13 cellular contexts compared by ENCODE assay signal in the genomic region with DNA sequence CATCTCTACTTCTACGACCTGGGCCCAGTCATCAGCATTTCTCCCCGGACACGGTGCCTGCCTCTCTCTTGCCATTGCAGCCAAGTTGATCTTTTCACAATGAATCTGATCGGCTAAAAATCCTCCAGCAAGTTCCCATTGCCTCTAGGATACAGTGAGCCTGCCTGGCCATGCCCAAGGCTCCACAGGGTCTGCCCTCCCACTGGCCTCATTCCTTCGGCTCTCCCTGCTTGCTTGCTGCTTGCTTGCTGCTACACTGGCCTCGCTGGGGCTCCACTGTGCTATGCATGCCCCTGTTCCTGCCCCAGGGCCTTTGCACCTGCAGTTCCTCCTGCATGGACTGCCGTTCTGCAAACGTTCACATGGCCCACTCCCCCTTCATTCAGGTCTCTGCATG. TPM values are rescaled to one million over a fixed set of nuclear protein-coding genes. Genes with fewer than 3 reads are reported as not detected.
DNase-seq lines count a peak whose midpoint lies in the region; ATAC-seq, FAIRE-seq and TF ChIP-seq lines count a peak whose summit lies in the region.
"Had no signal": no experiment of that assay in that cellular context is flagged by ENCODE, and none has a peak within 500 bp of the region (broad histone marks: within the 10 kb centered on the region; RNA-seq: fewer than 3 reads in every experiment).

No MANE protein-coding gene starts in this region.

- H3K27ac Mint-ChIP-seq in activated T-helper 1 cell treated with anti-CD3 and anti-CD28 coated beads, Interleukin-12 subunit alpha, Interleukin-12 subunit beta, Interleukin-2, Interleukin-4 antibody, amounts not matched to agents 30 ng/mL and 10 ng/mL and 1 ng/mL, durations not matched to agents 14 hours and 24 hours and 36 hours: peak overlapping the region; percentile 13
- H3K27ac Mint-ChIP-seq in stimulated activated memory B cell treated with anti-CD40 and anti-IgM and Interleukin-4, amounts not matched to agents 10 μg/mL and 1 μg/mL and 100 μg/mL, for 72 hours: no peak overlapping the region

- no peak overlapping the region for H3K56ac ChIP-seq in mesendoderm (ENCODE audit: low read length)

- H4K8ac ChIP-seq in mesendoderm (ENCODE audit: low read depth, low read length): no peak overlapping the region

- H3K36me3 ChIP-seq in right lobe of liver: no peaks in the 10 kb centered on the region
- H3K36me3 ChIP-seq in mesendoderm (ENCODE audit: control insufficient read depth, insufficient read depth, low read length): no peaks in the 10 kb centered on the region

- H2BK15ac ChIP-seq in mesendoderm (replicated peaks; ENCODE audit: low read depth): no peak overlapping the region

- FAIRE-seq in urothelium cell line (lab: Jason Lieb, UNC): no peak
- FAIRE-seq: GM18507 had no signal

- no peaks in the 10 kb centered on the region for H3K79me2 ChIP-seq in mesendoderm (ENCODE audit: control insufficient read depth, insufficient read depth, low read length)

- no peak overlapping the region for H3K4ac ChIP-seq in mesendoderm (ENCODE audit: low read depth, low read length)

- H2BK5ac ChIP-seq in mesendoderm (ENCODE audit: low read length): no peak overlapping the region

- H3K23ac ChIP-seq in mesendoderm (ENCODE audit: low read length): no peak overlapping the region

- intact Hi-C loops in activated T-helper 1 cell treated with anti-CD3 and anti-CD28 coated beads, Interleukin-12 subunit alpha, Interleukin-12 subunit beta, Interleukin-2, Interleukin-4 antibody, amounts not matched to agents 30 ng/mL and 10 ng/mL and 1 ng/mL, durations not matched to agents 14 hours and 24 hours and 36 hours (cut with micrococcal nuclease): loop anchor here (5.0 to 10.0 kb wide), 3 partner anchors 450 to 1760 kb away; partner anchors contain the start of genes PLXNA1 and RUVBL1
- intact Hi-C loops in right lobe of liver (cut with DNase I): loop anchor here in 1 of 2 donors (10.0 kb wide), 1 partner anchor 290 kb away; no protein-coding TSS in a partner anchor

- peaks cover 2% of the 10 kb centered on the region for H3K36me3 Mint-ChIP-seq in activated T-helper 1 cell treated with anti-CD3 and anti-CD28 coated beads, Interleukin-12 subunit alpha, Interleukin-12 subunit beta, Interleukin-2, Interleukin-4 antibody, amounts not matched to agents 30 ng/mL and 10 ng/mL and 1 ng/mL, durations not matched to agents 14 hours and 24 hours and 36 hours (ENCODE audit: low read depth)
- peaks cover 24% of the 10 kb centered on the region for H3K36me3 Mint-ChIP-seq in stimulated activated memory B cell treated with anti-CD40 and anti-IgM and Interleukin-4, amounts not matched to agents 10 μg/mL and 1 μg/mL and 100 μg/mL, for 72 hours

- TF ChIP-seq CTCF in right lobe of liver (IDR thresholded peaks at IDR 0.05): no peak

- peak; percentile 47 for DNase-seq in activated effector memory CD4-positive, alpha-beta T cell treated with anti-CD3 and anti-CD28 coated beads, Interleukin-2, amount 50 U/mL, for 16 hours
- DNase-seq in activated effector memory CD4-positive, alpha-beta T cell treated with Interleukin-2 at 50 U/mL for 16 hours: no peak
- no peak for DNase-seq in activated T-helper 1 cell treated with anti-CD3 and anti-CD28 coated beads, Interleukin-12 subunit alpha, Interleukin-12 subunit beta, Interleukin-2, Interleukin-4 antibody, amounts not matched to agents 30 ng/mL and 10 ng/mL and 1 ng/mL, durations not matched to agents 14 hours and 24 hours and 36 hours (ENCODE audit: low spot score)
- DNase-seq in right lobe of liver (peak; percentile 14 to 46 (median 46)), mesendoderm (no peak), dermis blood vessel endothelial cell (no peak), urothelium cell line (ENCODE audit: low spot score) (no peak)
- DNase-seq: cortex of kidney; NCI-H1092; NCI-H524 treated with DMSO at 0.1 percent for 48 hours; stimulated activated CD8-positive, alpha-beta memory T cell treated with anti-CD3 and anti-CD28 coated beads, Interleukin-4, amount 100 ng/mL, for 48 hours had no signal

- no peak overlapping the region for H2AK5ac ChIP-seq in mesendoderm (ENCODE audit: low read length)

- no peak overlapping the region for H4K5ac ChIP-seq in mesendoderm (ENCODE audit: low read length)

- H3K4me3 Mint-ChIP-seq in activated T-helper 1 cell treated with anti-CD3 and anti-CD28 coated beads, Interleukin-12 subunit alpha, Interleukin-12 subunit beta, Interleukin-2, Interleukin-4 antibody, amounts not matched to agents 30 ng/mL and 10 ng/mL and 1 ng/mL, durations not matched to agents 14 hours and 24 hours and 36 hours: peak overlapping the region; percentile 69
- peak overlapping the region; percentile 60 for H3K4me3 Mint-ChIP-seq in stimulated activated memory B cell treated with anti-CD40 and anti-IgM and Interleukin-4, amounts not matched to agents 10 μg/mL and 1 μg/mL and 100 μg/mL, for 72 hours

- WGBS in right lobe of liver (ENCODE audit: insufficient coverage, low coverage, low lambda C conversion rate, missing lambda C conversion rate): 92% methylated on average over 6 of the region's 8 CpGs
- no CpG with 5 or more reads among the region's 8 CpGs for WGBS in mesendoderm (ENCODE audit: extremely low coverage, insufficient coverage, low lambda C conversion rate)

- peaks cover 14% of the 10 kb centered on the region for H3K4me1 Mint-ChIP-seq in activated T-helper 1 cell treated with anti-CD3 and anti-CD28 coated beads, Interleukin-12 subunit alpha, Interleukin-12 subunit beta, Interleukin-2, Interleukin-4 antibody, amounts not matched to agents 30 ng/mL and 10 ng/mL and 1 ng/mL, durations not matched to agents 14 hours and 24 hours and 36 hours (ENCODE audit: low read depth)
- H3K4me1 Mint-ChIP-seq in stimulated activated memory B cell treated with anti-CD40 and anti-IgM and Interleukin-4, amounts not matched to agents 10 μg/mL and 1 μg/mL and 100 μg/mL, for 72 hours: peaks cover 57% of the 10 kb centered on the region

- H3K4me2 ChIP-seq in mesendoderm (ENCODE audit: low read length): no peak overlapping the region

- H3K9me3 ChIP-seq in right lobe of liver: no peaks in the 10 kb centered on the region

- H2BK120ac ChIP-seq in mesendoderm (ENCODE audit: low read depth, low read length): no peak overlapping the region

- no peak for TF ChIP-seq POLR2A in right lobe of liver (IDR thresholded peaks at IDR 0.05)

- no peak for ATAC-seq in right lobe of liver
- no peak for ATAC-seq in stimulated activated memory B cell treated with anti-CD40 and anti-IgM and Interleukin-4, amounts not matched to agents 10 μg/mL and 1 μg/mL and 100 μg/mL, for 72 hours

- H3K18ac ChIP-seq in mesendoderm (ENCODE audit: low read length): no peak overlapping the region

- H3K4me3 ChIP-seq in right lobe of liver (no peak overlapping the region), mesendoderm (ENCODE audit: low read length) (no peak overlapping the region)

- H3K27ac ChIP-seq in right lobe of liver (no peak overlapping the region), mesendoderm (ENCODE audit: low read depth, low read length) (no peak overlapping the region)

- H3K27me3 ChIP-seq in right lobe of liver: no peaks in the 10 kb centered on the region
- no peaks in the 10 kb centered on the region for H3K27me3 ChIP-seq in mesendoderm (ENCODE audit: insufficient read depth, low read length, poor library complexity)

- H3K4me1 ChIP-seq in right lobe of liver (peaks cover 0 to 10% (median 3%) of the 10 kb centered on the region in 4 donors), mesendoderm (ENCODE audit: control insufficient read depth, low read depth, low read length) (no peaks in the 10 kb centered on the region)

- no peak overlapping the region for H3K9ac ChIP-seq in mesendoderm (ENCODE audit: low read length)

- H3K79me1 ChIP-seq in mesendoderm (ENCODE audit: low read length): no peaks in the 10 kb centered on the region

- no peaks in the 10 kb centered on the region for H3K9me3 Mint-ChIP-seq in activated T-helper 1 cell treated with anti-CD3 and anti-CD28 coated beads, Interleukin-12 subunit alpha, Interleukin-12 subunit beta, Interleukin-2, Interleukin-4 antibody, amounts not matched to agents 30 ng/mL and 10 ng/mL and 1 ng/mL, durations not matched to agents 14 hours and 24 hours and 36 hours
- H3K9me3 Mint-ChIP-seq in stimulated activated memory B cell treated with anti-CD40 and anti-IgM and Interleukin-4, amounts not matched to agents 10 μg/mL and 1 μg/mL and 100 μg/mL, for 72 hours: no peaks in the 10 kb centered on the region

- H3K27me3 Mint-ChIP-seq in activated T-helper 1 cell treated with anti-CD3 and anti-CD28 coated beads, Interleukin-12 subunit alpha, Interleukin-12 subunit beta, Interleukin-2, Interleukin-4 antibody, amounts not matched to agents 30 ng/mL and 10 ng/mL and 1 ng/mL, durations not matched to agents 14 hours and 24 hours and 36 hours (ENCODE audit: insufficient read depth): no peaks in the 10 kb centered on the region
- no peaks in the 10 kb centered on the region for H3K27me3 Mint-ChIP-seq in stimulated activated memory B cell treated with anti-CD40 and anti-IgM and Interleukin-4, amounts not matched to agents 10 μg/mL and 1 μg/mL and 100 μg/mL, for 72 hours

RNA-seq across cellular contexts. Expression of gene ABTB1, which starts 2.0 kb away (rescaled TPM):
- total RNA-seq in activated T-helper 1 cell treated with anti-CD3 and anti-CD28 coated beads, Interleukin-12 subunit alpha, Interleukin-12 subunit beta, Interleukin-2, Interleukin-4 antibody, amounts not matched to agents 30 ng/mL and 10 ng/mL and 1 ng/mL, durations not matched to agents 14 hours and 24 hours and 36 hours: 9.7 TPM in 2 replicates
- total RNA-seq in right lobe of liver: 10 to 100 TPM in 5 of 6 experiments, 1 to 10 TPM in 1; 9.4 to 20.3 (median 12.2) TPM
- polyA plus RNA-seq in mesendoderm (2013, experiment 1 of 2): 1.5 TPM
- 1.1 TPM for polyA plus RNA-seq in mesendoderm (2013, experiment 2 of 2)
- 12.8 and 14.4 TPM in 2 replicates for total RNA-seq in dermis blood vessel endothelial cell

RNA-seq across cellular contexts. Expression of gene PODXL2, which starts 45.8 kb away (rescaled TPM):
- 9.7 and 10.3 TPM in 2 replicates for total RNA-seq in activated T-helper 1 cell treated with anti-CD3 and anti-CD28 coated beads, Interleukin-12 subunit alpha, Interleukin-12 subunit beta, Interleukin-2, Interleukin-4 antibody, amounts not matched to agents 30 ng/mL and 10 ng/mL and 1 ng/mL, durations not matched to agents 14 hours and 24 hours and 36 hours
- total RNA-seq in right lobe of liver (1 to 10 TPM in 1 of 6 experiments, under 1 TPM in 5; 0.19 to 1.6 (median 0.63) TPM), dermis blood vessel endothelial cell (2.9 and 4.0 TPM in 2 replicates)
- 9.6 TPM for polyA plus RNA-seq in mesendoderm (2013, experiment 1 of 2)
- 10.3 TPM for polyA plus RNA-seq in mesendoderm (2013, experiment 2 of 2)

Comparison
In these comparisons a context has a peak if more than half of its experiments do, and no peak if none do; other contexts are left out.
1. DNase-seq: peak in activated effector memory CD4-positive, alpha-beta T cell treated with anti-CD3 and anti-CD28 coated beads, Interleukin-2, amount 50 U/mL, for 16 hours (single experiment) and right lobe of liver (3 of 3); none in activated effector memory CD4-positive, alpha-beta T cell treated with Interleukin-2 at 50 U/mL for 16 hours (single experiment), activated T-helper 1 cell treated with anti-CD3 and anti-CD28 coated beads, Interleukin-12 subunit alpha, Interleukin-12 subunit beta, Interleukin-2, Interleukin-4 antibody, amounts not matched to agents 30 ng/mL and 10 ng/mL and 1 ng/mL, durations not matched to agents 14 hours and 24 hours and 36 hours (single experiment), mesendoderm (single experiment), dermis blood vessel endothelial cell (single experiment) and urothelium cell line (single experiment).